25 cellular contexts compared by ENCODE assay signal in the genomic region with DNA sequence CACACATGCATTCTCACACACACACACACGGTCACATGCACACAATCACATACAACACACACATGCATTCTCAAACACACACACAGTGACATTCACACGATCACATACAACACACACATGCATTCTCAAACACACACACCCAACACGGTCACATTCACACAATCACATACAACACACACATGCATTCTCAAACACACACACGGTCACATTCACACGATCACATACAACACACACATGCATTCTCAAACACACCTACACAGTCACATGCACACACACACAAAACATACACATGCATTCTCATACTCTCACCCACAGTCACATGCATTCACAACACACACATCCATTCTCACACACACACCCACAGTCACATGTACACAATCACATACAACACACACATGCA.
A peak's percentile ranks its signal among the peaks of the same experiment; 100 is the strongest.
DNase-seq lines count a peak whose midpoint lies in the region; ATAC-seq, FAIRE-seq and TF ChIP-seq lines count a peak whose summit lies in the region.
"Had no signal": no experiment of that assay in that cellular context is flagged by ENCODE, and none has a peak within 500 bp of the region (broad histone marks: within the 10 kb centered on the region; RNA-seq: fewer than 3 reads in every experiment).

No MANE protein-coding gene starts in this region.

- no peaks in the 10 kb centered on the region for H3K9me3 ChIP-seq in cardiac muscle cell (ENCODE audit: low read depth)
- no peaks in the 10 kb centered on the region for H3K9me3 ChIP-seq in astrocyte (ENCODE audit: insufficient read depth, low read depth, low read length)
- H3K9me3 ChIP-seq in neuronal stem cell (replicated peaks in 1 of 2; ENCODE audit: control insufficient read depth in 2 of 2, insufficient read depth in 1 of 2, low read depth in 1 of 2, low read length in 2 of 2): peaks cover 0 to 2% of the 10 kb centered on the region in 2 donors
- H3K9me3 ChIP-seq: BLaER1, MG63, SJCRH30 had no signal

- no peak overlapping the region for H3K4ac ChIP-seq in neuronal stem cell (ENCODE audit: low read length)

- no peaks in the 10 kb centered on the region for H3K79me1 ChIP-seq in neuronal stem cell (ENCODE audit: low read depth, low read length)

- H3K27me3 Mint-ChIP-seq in astrocyte (ENCODE audit: low read depth, unreplicated experiment): peaks cover 6% of the 10 kb centered on the region
- peaks cover 5% of the 10 kb centered on the region for H3K27me3 Mint-ChIP-seq in glutamatergic neuron (ENCODE audit: unreplicated experiment)
- H3K27me3 Mint-ChIP-seq: CD4-positive, CD25-positive, alpha-beta regulatory T cell had no signal

- H3K14ac ChIP-seq in neuronal stem cell (ENCODE audit: low read length): no peak overlapping the region

- ATAC-seq in Right ventricle myocardium inferior: no peak
- ATAC-seq: GM23338, PC-3, SK-N-SH treated with all-trans-retinoic acid at 6 μM for 48 hours had no signal

- intact Hi-C loops in Right ventricle myocardium inferior (cut with DNase I): no loop called here

- H3K9ac ChIP-seq in astrocyte (ENCODE audit: low read length) (no peak overlapping the region), neuronal stem cell (ENCODE audit: low read depth, low read length, poor library complexity) (no peak overlapping the region)
- H3K9ac ChIP-seq: BLaER1 had no signal

- H3K4me2 ChIP-seq in astrocyte (ENCODE audit: low read length): no peak overlapping the region
- H3K4me2 ChIP-seq in neuronal stem cell (ENCODE audit: insufficient read depth, low read length, poor library complexity, severe bottlenecking): no peak overlapping the region
- H3K4me2 ChIP-seq: BLaER1, GM23338 had no signal

- H3K4me3 Mint-ChIP-seq in astrocyte (ENCODE audit: unreplicated experiment) (no peak overlapping the region), glutamatergic neuron (ENCODE audit: unreplicated experiment) (no peak overlapping the region)
- H3K4me3 Mint-ChIP-seq: CD4-positive, CD25-positive, alpha-beta regulatory T cell; GM23338 had no signal

- H3K4me1 ChIP-seq in cardiac muscle cell (ENCODE audit: low read depth) (peaks cover 25% of the 10 kb centered on the region), astrocyte (ENCODE audit: insufficient read depth, low read length) (no peaks in the 10 kb centered on the region), neuronal stem cell (ENCODE audit: control insufficient read depth in 2 of 2, insufficient read depth in 1 of 2, low read depth in 1 of 2, low read length in 2 of 2) (peaks cover 20 to 31% of the 10 kb centered on the region in 2 donors)

- WGBS in neuronal stem cell (ENCODE audit: extremely low coverage in 2 of 2, insufficient read length in 2 of 2, insufficient replicate concordance in 1 of 2), 2 donors: 100% methylated on average over 3 of the region's 5 CpGs; no CpG with 5 or more reads in 1 of the 2 donors

- H2BK15ac ChIP-seq in neuronal stem cell (ENCODE audit: low read length): no peak overlapping the region

- H2AK5ac ChIP-seq in neuronal stem cell (ENCODE audit: low read depth, low read length): no peak overlapping the region

- H2BK12ac ChIP-seq in neuronal stem cell (ENCODE audit: low read length): no peak overlapping the region

- H3K79me2 ChIP-seq in astrocyte (ENCODE audit: insufficient read depth, low read length): no peaks in the 10 kb centered on the region

- H3K4me3 ChIP-seq in cardiac muscle cell (no peak overlapping the region), astrocyte (ENCODE audit: insufficient read depth, low read depth, low read length) (no peak overlapping the region), neuronal stem cell (ENCODE audit: low read length in 2 of 2) (no peak overlapping the region)
- H3K4me3 ChIP-seq: BLaER1, GM23338, MG63, SJCRH30 had no signal

- H3K9me3 Mint-ChIP-seq in astrocyte (ENCODE audit: unreplicated experiment): no peaks in the 10 kb centered on the region
- peaks cover 5% of the 10 kb centered on the region for H3K9me3 Mint-ChIP-seq in glutamatergic neuron (ENCODE audit: unreplicated experiment)
- H3K9me3 Mint-ChIP-seq: CD4-positive, CD25-positive, alpha-beta regulatory T cell; GM23338 had no signal

- FAIRE-seq in astrocyte (lab: Jason Lieb, UNC): peak; percentile 34

- no peak overlapping the region for H2BK120ac ChIP-seq in neuronal stem cell (ENCODE audit: low read depth, low read length)

- no peak overlapping the region for H4K8ac ChIP-seq in neuronal stem cell (ENCODE audit: low read depth, low read length)

- peak overlapping the region; percentile 94 for H3K27ac ChIP-seq in cardiac muscle cell
- no peak overlapping the region for H3K27ac ChIP-seq in astrocyte (ENCODE audit: low read depth, low read length)
- no peak overlapping the region for H3K27ac ChIP-seq in neuronal stem cell (replicated peaks; ENCODE audit: low read length)
- H3K27ac ChIP-seq: BLaER1, SJCRH30 had no signal

- DNase-seq in cardiac muscle cell (ENCODE audit: low read depth in 1 of 2, low spot score in 1 of 2) (no peak), Right ventricle myocardium inferior (ENCODE audit: missing footprints) (no peak), astrocyte (ENCODE audit: low read depth) (no peak), neuronal stem cell (ENCODE audit: low spot score) (no peak), iPS-NIHi11 (ENCODE audit: low spot score) (no peak), glutamatergic neuron (no peak)
- DNase-seq in activated effector memory CD4-positive, alpha-beta T cell treated with Interleukin-2 at 50 U/mL for 16 hours: no peak
- DNase-seq: 8988T; CD4-positive, CD25-positive, alpha-beta regulatory T cell; DMS153; DND-41; HCEC 1CT; KG1; MG63; NCI-H1105 treated with DMSO at 0.1 percent for 48 hours; NCI-H146; NCI-H1930; NCI-H446; NCI-H524 treated with DMSO at 0.1 percent for 48 hours; NCI-H774; PC-3; SJCRH30 had no signal

- H3K4me1 Mint-ChIP-seq in astrocyte (ENCODE audit: low read depth, unreplicated experiment): no peaks in the 10 kb centered on the region
- peaks cover 15% of the 10 kb centered on the region for H3K4me1 Mint-ChIP-seq in glutamatergic neuron (ENCODE audit: low read depth, unreplicated experiment)
- H3K4me1 Mint-ChIP-seq: CD4-positive, CD25-positive, alpha-beta regulatory T cell had no signal

- H3K27me3 ChIP-seq in cardiac muscle cell (no peaks in the 10 kb centered on the region), astrocyte (ENCODE audit: insufficient read depth, low read length) (no peaks in the 10 kb centered on the region), neuronal stem cell (ENCODE audit: control insufficient read depth in 3 of 3, insufficient read depth in 3 of 3, low read depth in 1 of 3, low read length in 3 of 3) (no peaks in the 10 kb centered on the region)
- H3K27me3 ChIP-seq: BLaER1, MG63, SJCRH30 had no signal

- H3K36me3 ChIP-seq in cardiac muscle cell (peaks cover 31% of the 10 kb centered on the region), astrocyte (ENCODE audit: insufficient read depth, low read length) (no peaks in the 10 kb centered on the region), neuronal stem cell (replicated peaks in 1 of 2; ENCODE audit: control insufficient read depth in 2 of 2, insufficient read depth in 2 of 2, low read length in 2 of 2) (peaks cover 0 to 6% of the 10 kb centered on the region in 2 donors)
- H3K36me3 ChIP-seq: MG63, SJCRH30 had no signal

- H2AFZ ChIP-seq in astrocyte (ENCODE audit: low read depth, low read length): no peak overlapping the region
- no peak overlapping the region for H2AFZ ChIP-seq in neuronal stem cell (ENCODE audit: low read length)
- H2AFZ ChIP-seq: GM23338 had no signal

- no peak overlapping the region for H3K18ac ChIP-seq in neuronal stem cell (ENCODE audit: low read length)

- H3K27ac Mint-ChIP-seq in astrocyte (ENCODE audit: unreplicated experiment) (no peak overlapping the region), glutamatergic neuron (ENCODE audit: unreplicated experiment) (no peak overlapping the region)
- H3K27ac Mint-ChIP-seq: CD4-positive, CD25-positive, alpha-beta regulatory T cell; GM23338 had no signal

- H3K23ac ChIP-seq in neuronal stem cell (ENCODE audit: low read depth, low read length, poor library complexity): peak overlapping the region; percentile 90

- H2BK5ac ChIP-seq in neuronal stem cell (ENCODE audit: low read length): no peak overlapping the region

- TF ChIP-seq CTCF in cardiac muscle cell (IDR thresholded peaks at IDR 0.05; ENCODE audit: low read depth, low read length) (no peak), astrocyte (IDR thresholded peaks at IDR 0.05; ENCODE audit: insufficient read depth, low read depth, low read length) (no peak), glutamatergic neuron (IDR thresholded peaks at IDR 0.05; ENCODE audit: partially characterized antibody, unreplicated experiment) (no peak)

- peaks cover 6% of the 10 kb centered on the region for H4K20me1 ChIP-seq in astrocyte (ENCODE audit: insufficient read depth, low read length)
- H4K20me1 ChIP-seq: BLaER1 had no signal

- no peak overlapping the region for H4K91ac ChIP-seq in neuronal stem cell (ENCODE audit: low read depth, low read length, poor library complexity)

- H3K36me3 Mint-ChIP-seq in astrocyte (ENCODE audit: low read depth, unreplicated experiment): peaks cover 2% of the 10 kb centered on the region
- H3K36me3 Mint-ChIP-seq in glutamatergic neuron (ENCODE audit: unreplicated experiment): no peaks in the 10 kb centered on the region
- H3K36me3 Mint-ChIP-seq: CD4-positive, CD25-positive, alpha-beta regulatory T cell had no signal
